ENCODE assay signal across 8 cellular contexts in genomic region chr6:29941476-29941875, GRCh38. TPM values are rescaled to one million over a fixed set of nuclear protein-coding genes. Genes with fewer than 3 reads are reported as not detected.
A peak's percentile ranks its signal among the peaks of the same experiment; 100 is the strongest.
DNase-seq lines count a peak whose midpoint lies in the region; ATAC-seq and TF ChIP-seq lines count a peak whose summit lies in the region.

No MANE protein-coding gene starts in this region.

- H3K27me3 ChIP-seq in KMS-11 (ENCODE audit: insufficient read depth, low read depth), result no peaks in the 10 kb centered on the region
- no peaks in the 10 kb centered on the region for H3K27me3 ChIP-seq in brain microvascular endothelial cell (replicated peaks)

- H3K27ac ChIP-seq in KMS-11, result peak overlapping the region; percentile 53; the same call in 1 of the 2 replicates
- peak overlapping the region; percentile 76 for H3K27ac ChIP-seq in brain microvascular endothelial cell

- no peaks in the 10 kb centered on the region for H3K79me2 ChIP-seq in KMS-11 (ENCODE audit: insufficient read depth, low read depth)

- H3K4me3 ChIP-seq in KMS-11 (IDR thresholded peaks at IDR 0.05; ENCODE audit: insufficient read depth, low read depth, low read length), result no peak overlapping the region
- no peak overlapping the region for H3K4me3 ChIP-seq in brain microvascular endothelial cell (ENCODE audit: low read depth, low read length)

- in situ Hi-C loops in brain microvascular endothelial cell (cut with HindIII; ENCODE audit: low pct_ligation_motif_present, low sequenced_read_pairs), result no loop called here

- peak overlapping the region; percentile 100 for H3K27ac Mint-ChIP-seq in naive B cell

- H3K36me3 ChIP-seq in KMS-11 (ENCODE audit: insufficient read depth) (no peaks in the 10 kb centered on the region), brain microvascular endothelial cell (replicated peaks) (no peaks in the 10 kb centered on the region)

- peak; percentile 59 to 62 for DNase-seq in AML-193 (lab: John Stamatoyannopoulos, UW)
- no peak for DNase-seq in brain microvascular endothelial cell
- DNase-seq in naive B cell, result no peak
- DNase-seq in NCI-H226, result no peak

- peak overlapping the region; percentile 50; the same call in 1 of the 2 replicates for H3K4me2 ChIP-seq in KMS-11

- H3K9me3 Mint-ChIP-seq in naive B cell, result no peaks in the 10 kb centered on the region

- H3K4me1 ChIP-seq in KMS-11 (ENCODE audit: low read depth, poor library complexity, severe bottlenecking), result no peaks in the 10 kb centered on the region

- H3K27me3 Mint-ChIP-seq in naive B cell, result no peaks in the 10 kb centered on the region

- TF ChIP-seq CTCF in KMS-11 (conservative IDR thresholded peaks at IDR 0.05; ENCODE audit: low read depth, low read length) (no peak), brain microvascular endothelial cell (IDR thresholded peaks at IDR 0.05; ENCODE audit: low read depth, low read length, missing control alignments) (no peak)

- H3K4me1 Mint-ChIP-seq in naive B cell, result peaks cover 43 to 62% (median 61%) of the 10 kb centered on the region in 3 donors

- no peak for ATAC-seq in naive B cell (ENCODE audit: low read depth in 2 of 2)
- ATAC-seq in HG03571 (IDR thresholded peaks at IDR 0.05; ENCODE audit: unreplicated experiment), result no peak
- ATAC-seq in GM18873 (IDR thresholded peaks at IDR 0.05; ENCODE audit: low FRiP score, unreplicated experiment), result no peak
- no peak for ATAC-seq in GM21619 (IDR thresholded peaks at IDR 0.05; ENCODE audit: unreplicated experiment)

- no peaks in the 10 kb centered on the region for H4K20me1 ChIP-seq in KMS-11 (ENCODE audit: insufficient read depth)

- peak overlapping the region; percentile 67; the same call in 1 of the 2 replicates for H3K9ac ChIP-seq in KMS-11

- H3K36me3 Mint-ChIP-seq in naive B cell, result peaks cover 18 to 25% of the 10 kb centered on the region in 2 donors

- peak overlapping the region; percentile 83; the same call in 1 of the 2 replicates for H2AFZ ChIP-seq in KMS-11 (ENCODE audit: low read depth)

- H3K4me3 Mint-ChIP-seq in naive B cell, result peak overlapping the region; percentile 88 to 99 (median 98)

RNA-seq across cellular contexts. Expression of gene HLA-A, which starts 0.9 kb away (rescaled TPM):
- 1,000 to 10,000 TPM; 1,115 to 2,161 (median 1,804) TPM for polyA plus RNA-seq in naive B cell (ENCODE audit: low read depth in 6 of 6)

Comparison
In these comparisons a context has a peak if more than half of its experiments do, and no peak if none do; other contexts are left out.
1. DNase-seq: peak in AML-193 (2 of 2); none in brain microvascular endothelial cell (single experiment), naive B cell (single experiment) and NCI-H226 (single experiment).